8 cellular contexts compared by ENCODE assay signal in genomic region chr20:17611540-17612286, GRCh38. TPM values are rescaled to one million over a fixed set of nuclear protein-coding genes. Genes with fewer than 3 reads are reported as not detected.
DNase-seq lines count a peak whose midpoint lies in the region; ATAC-seq, FAIRE-seq and TF ChIP-seq lines count a peak whose summit lies in the region.

No MANE protein-coding gene starts in this region.

- 70% methylated on average over 26 of the region's 26 CpGs for WGBS in liver

- H3K4me1 ChIP-seq in astrocyte (ENCODE audit: insufficient read depth, low read length) (peaks cover 13% of the 10 kb centered on the region), liver (ENCODE audit: control insufficient read depth in 4 of 4, insufficient read depth in 4 of 4, low read length in 3 of 4) (peaks cover 0 to 8% (median 3%) of the 10 kb centered on the region in 4 donors), vagina (peaks cover 65% of the 10 kb centered on the region)

- TF ChIP-seq POLR2A in vagina (IDR thresholded peaks at IDR 0.05): no peak

- peaks cover 18% of the 10 kb centered on the region for H3K79me2 ChIP-seq in astrocyte (ENCODE audit: insufficient read depth, low read length)

- H3K27ac Mint-ChIP-seq in activated T-cell treated with anti-CD3 and anti-CD28 coated beads, Interleukin-2, amount 50 U/mL, for 24 hours: peak overlapping the region; percentile 92
- no peak overlapping the region for H3K27ac Mint-ChIP-seq in astrocyte (ENCODE audit: unreplicated experiment)

- DNase-seq in activated T-cell treated with anti-CD3 and anti-CD28 coated beads, Interleukin-2, amount 50 U/mL, for 24 hours: peak; percentile 61
- no peak for DNase-seq in activated T-cell treated with anti-CD3 and anti-CD28 coated beads, Interleukin-2, amount 50 U/mL, for 1 hour
- DNase-seq in astrocyte (ENCODE audit: low read depth) (no peak), vagina (ENCODE audit: extremely low spot score in 2 of 2) (peak in 1 of 2 donors; percentile 87)
- DNase-seq in activated CD4-positive, CD25-positive, alpha-beta regulatory T cell treated with anti-CD3 and anti-CD28 coated beads, Interleukin-2, amount 50 U/mL, for 72 hours: no peak

- H3K9ac ChIP-seq in astrocyte (ENCODE audit: low read length): peak overlapping the region; percentile 46
- no peak overlapping the region for H3K9ac ChIP-seq in liver (ENCODE audit: low read depth in 1 of 2, low read length in 2 of 2)

- no peak overlapping the region for H2AFZ ChIP-seq in astrocyte (ENCODE audit: low read depth, low read length)

- no peak overlapping the region for H3K4me3 ChIP-seq in astrocyte (ENCODE audit: insufficient read depth, low read depth, low read length)
- H3K4me3 ChIP-seq in liver (ENCODE audit: low read depth in 1 of 3, low read length in 3 of 3): no peak overlapping the region
- no peak overlapping the region for H3K4me3 ChIP-seq in vagina

- H3K4me1 Mint-ChIP-seq in activated T-cell treated with anti-CD3 and anti-CD28 coated beads, Interleukin-2, amount 50 U/mL, for 24 hours (ENCODE audit: low read depth): peaks cover 40% of the 10 kb centered on the region
- H3K4me1 Mint-ChIP-seq in astrocyte (ENCODE audit: low read depth, unreplicated experiment): peaks cover 14% of the 10 kb centered on the region

- no peaks in the 10 kb centered on the region for H3K9me3 Mint-ChIP-seq in activated T-cell treated with anti-CD3 and anti-CD28 coated beads, Interleukin-2, amount 50 U/mL, for 24 hours
- no peaks in the 10 kb centered on the region for H3K9me3 Mint-ChIP-seq in astrocyte (ENCODE audit: unreplicated experiment)

- ATAC-seq in HG02885 (IDR thresholded peaks at IDR 0.05; ENCODE audit: poor library complexity, unreplicated experiment) (no peak), HG02970 (IDR thresholded peaks at IDR 0.05; ENCODE audit: low FRiP score, unreplicated experiment) (no peak)

- H3K4me2 ChIP-seq in astrocyte (ENCODE audit: low read length): no peak overlapping the region

- no peaks in the 10 kb centered on the region for H3K27me3 ChIP-seq in astrocyte (ENCODE audit: insufficient read depth, low read length)
- no peaks in the 10 kb centered on the region for H3K27me3 ChIP-seq in liver (ENCODE audit: control insufficient read depth in 4 of 4, insufficient read depth in 4 of 4, low read length in 3 of 4)
- no peaks in the 10 kb centered on the region for H3K27me3 ChIP-seq in vagina

- H3K36me3 ChIP-seq in astrocyte (ENCODE audit: insufficient read depth, low read length) (peaks cover 30% of the 10 kb centered on the region), liver (ENCODE audit: control insufficient read depth in 4 of 4, insufficient read depth in 3 of 4, low read depth in 1 of 4, low read length in 3 of 4) (peaks cover 13 to 32% (median 16%) of the 10 kb centered on the region in 4 donors), vagina (peaks cover 0 to 6% of the 10 kb centered on the region in 2 donors)

- H3K27ac ChIP-seq in astrocyte (ENCODE audit: low read depth, low read length) (peak overlapping the region; percentile 57), liver (ENCODE audit: low read depth in 1 of 2, low read length in 2 of 2) (peak overlapping the region; percentile 8 to 48), vagina (peak overlapping the region; percentile 66)

- H3K36me3 Mint-ChIP-seq in activated T-cell treated with anti-CD3 and anti-CD28 coated beads, Interleukin-2, amount 50 U/mL, for 24 hours (ENCODE audit: low read depth): peaks cover 25% of the 10 kb centered on the region
- peaks cover 2% of the 10 kb centered on the region for H3K36me3 Mint-ChIP-seq in astrocyte (ENCODE audit: low read depth, unreplicated experiment)

- peak overlapping the region; percentile 10 for H3K4me3 Mint-ChIP-seq in activated T-cell treated with anti-CD3 and anti-CD28 coated beads, Interleukin-2, amount 50 U/mL, for 24 hours
- no peak overlapping the region for H3K4me3 Mint-ChIP-seq in astrocyte (ENCODE audit: unreplicated experiment)

- no peak for FAIRE-seq in astrocyte (lab: Jason Lieb, UNC)

- peaks cover 97% of the 10 kb centered on the region for H4K20me1 ChIP-seq in astrocyte (ENCODE audit: insufficient read depth, low read length)

- TF ChIP-seq CTCF in astrocyte (IDR thresholded peaks at IDR 0.05; ENCODE audit: insufficient read depth, low read depth, low read length): peak; percentile 28
- no peak for TF ChIP-seq CTCF in liver (IDR thresholded peaks at IDR 0.05; ENCODE audit: low read depth, low read length, missing input control)
- TF ChIP-seq CTCF in vagina (IDR thresholded peaks at IDR 0.05): no peak

- H3K9me3 ChIP-seq in astrocyte (ENCODE audit: insufficient read depth, low read depth, low read length) (no peaks in the 10 kb centered on the region), liver (ENCODE audit: control insufficient read depth in 4 of 4, low read length in 3 of 4) (no peaks in the 10 kb centered on the region), vagina (no peaks in the 10 kb centered on the region)

- peak; percentile 48 to 74 for TF ChIP-seq RAD21 in liver (IDR thresholded peaks at IDR 0.05)

- intact Hi-C loops in vagina (cut with DNase I): loop anchor here (2.0 kb wide), 1 partner anchor 75 kb away; no protein-coding TSS in a partner anchor

- H3K27me3 Mint-ChIP-seq in activated T-cell treated with anti-CD3 and anti-CD28 coated beads, Interleukin-2, amount 50 U/mL, for 24 hours: no peaks in the 10 kb centered on the region
- H3K27me3 Mint-ChIP-seq in astrocyte (ENCODE audit: low read depth, unreplicated experiment): no peaks in the 10 kb centered on the region

TF ChIP-seq in liver, 16 proteins besides CTCF, POLR2A, EP300 and RAD21:
- TF ChIP-seq SP1 (IDR thresholded peaks at IDR 0.05) (no peak), HNF4A (conservative IDR thresholded peaks at IDR 0.05) (no peak), FOXA2 (IDR thresholded peaks at IDR 0.05) (no peak), FOXA1 (IDR thresholded peaks at IDR 0.05) (no peak)

RNA-seq across cellular contexts. Expression of gene DSTN, which starts 41.8 kb away (rescaled TPM):
- total RNA-seq in astrocyte: 542 and 552 TPM in 2 replicates
- total RNA-seq in liver: 10 to 100 TPM; 39.9 to 82.7 TPM
- polyA plus RNA-seq in liver: 100 to 1,000 TPM; 133 to 137 TPM
- total RNA-seq in vagina: 326 TPM
